8 cellular contexts compared by ENCODE assay signal in genomic region chr4:1870328-1870577, GRCh38. TPM values are rescaled to one million over a fixed set of nuclear protein-coding genes. Genes with fewer than 3 reads are reported as not detected.
DNase-seq lines count a peak whose midpoint lies in the region; ATAC-seq, FAIRE-seq and TF ChIP-seq lines count a peak whose summit lies in the region.

No MANE protein-coding gene starts in this region.

- peak overlapping the region; percentile 73 for H3K4me3 ChIP-seq in NT2/D1 (ENCODE audit: insufficient read length, low read depth)
- peak overlapping the region; percentile 83 to 96 for H3K4me3 ChIP-seq in esophagus (ENCODE audit: low read depth in 1 of 2, low read length in 2 of 2)
- peak overlapping the region; percentile 55 to 71 for H3K4me3 ChIP-seq in muscle layer of colon (ENCODE audit: low read depth in 1 of 2, low read length in 2 of 2)

- no peaks in the 10 kb centered on the region for H3K9me3 ChIP-seq in NT2/D1 (ENCODE audit: insufficient read depth, low read length)
- H3K9me3 ChIP-seq in esophagus (ENCODE audit: control insufficient read depth in 2 of 2, insufficient read depth in 1 of 2, low read depth in 1 of 2, low read length in 1 of 2), result no peaks in the 10 kb centered on the region
- H3K9me3 ChIP-seq in muscle layer of colon (ENCODE audit: low read length), result no peaks in the 10 kb centered on the region

- peak overlapping the region; percentile 98 for H3K27ac ChIP-seq in C4-2B
- peak overlapping the region; percentile 100 for H3K27ac ChIP-seq in esophagus (ENCODE audit: low read depth in 2 of 2, low read length in 1 of 2)
- H3K27ac ChIP-seq in muscle layer of colon (ENCODE audit: low read depth, low read length), result peak overlapping the region; percentile 86

- H3K36me3 ChIP-seq in NT2/D1 (ENCODE audit: insufficient read depth, insufficient read length, low read length) (peaks cover 4% of the 10 kb centered on the region), esophagus (ENCODE audit: control insufficient read depth in 2 of 2, insufficient read depth in 2 of 2, low read length in 1 of 2) (no peaks in the 10 kb centered on the region), muscle layer of colon (ENCODE audit: insufficient read depth, low read length) (no peaks in the 10 kb centered on the region)

- H3K4me1 ChIP-seq in NT2/D1 (ENCODE audit: insufficient read depth, insufficient read length) (peaks cover 10% of the 10 kb centered on the region), esophagus (ENCODE audit: control insufficient read depth in 2 of 2, insufficient read depth in 2 of 2, low read length in 1 of 2) (peaks cover 0 to 3% of the 10 kb centered on the region in 2 donors), muscle layer of colon (ENCODE audit: insufficient read depth, low read length) (peaks cover 16% of the 10 kb centered on the region)

- no peaks in the 10 kb centered on the region for H3K27me3 ChIP-seq in NT2/D1 (ENCODE audit: insufficient read depth, insufficient read length)
- no peaks in the 10 kb centered on the region for H3K27me3 ChIP-seq in esophagus (ENCODE audit: control insufficient read depth in 1 of 2, insufficient read depth in 2 of 2, low read length in 2 of 2)
- H3K27me3 ChIP-seq in muscle layer of colon (ENCODE audit: control insufficient read depth in 1 of 2, insufficient read depth in 2 of 2, low read length in 2 of 2), result peaks cover 6 to 14% of the 10 kb centered on the region in 2 donors

- FAIRE-seq in HTR-8/SVneo (lab: Jason Lieb, UNC), result no peak

- no peak for TF ChIP-seq CTCF in C4-2B (conservative IDR thresholded peaks at IDR 0.05)

- ATAC-seq in GM21367 (IDR thresholded peaks at IDR 0.05; ENCODE audit: unreplicated experiment), result peak; percentile 46

- peak overlapping the region; percentile 95 for H3K9ac ChIP-seq in NT2/D1 (ENCODE audit: insufficient read length, low read depth)
- H3K9ac ChIP-seq in muscle layer of colon (ENCODE audit: low read length), result peak overlapping the region; percentile 53

- peak; percentile 66 for DNase-seq in HTR-8/SVneo (ENCODE audit: insufficient read length, low spot score)
- peak; percentile 73 for DNase-seq in NT2/D1 (ENCODE audit: low read depth, low spot score)
- peak; percentile 81 for DNase-seq in activated T-cell treated with anti-CD3 and anti-CD28 coated beads for 48 hours (ENCODE audit: low read depth)
- DNase-seq in stimulated activated CD8-positive, alpha-beta memory T cell treated with anti-CD3 and anti-CD28 coated beads, Interleukin-7, amount 100 ng/mL, for 24 hours (ENCODE audit: low read depth), result peak; percentile 66

- 0 to 1% methylated on average over 14 to 22 of the region's 22 CpGs for WGBS in esophagus, 2 donors

RNA-seq across cellular contexts. Expression of gene NSD2, which starts 0.9 kb away (rescaled TPM):
- 10 to 100 TPM; 11.9 to 14.1 TPM for polyA plus RNA-seq in esophagus

RNA-seq across cellular contexts. Expression of gene LETM1, which starts 14.3 kb away (rescaled TPM):
- 10 to 100 TPM; 25.7 to 30.7 TPM for polyA plus RNA-seq in esophagus

Comparison
In these comparisons a context has a peak if more than half of its experiments do, and no peak if none do; other contexts are left out.
1. Peak in every context shown above with its lines: DNase-seq, ATAC-seq, H3K4me3 ChIP-seq and H3K27ac ChIP-seq.